24 cellular contexts compared by ENCODE assay signal in the genomic region with DNA sequence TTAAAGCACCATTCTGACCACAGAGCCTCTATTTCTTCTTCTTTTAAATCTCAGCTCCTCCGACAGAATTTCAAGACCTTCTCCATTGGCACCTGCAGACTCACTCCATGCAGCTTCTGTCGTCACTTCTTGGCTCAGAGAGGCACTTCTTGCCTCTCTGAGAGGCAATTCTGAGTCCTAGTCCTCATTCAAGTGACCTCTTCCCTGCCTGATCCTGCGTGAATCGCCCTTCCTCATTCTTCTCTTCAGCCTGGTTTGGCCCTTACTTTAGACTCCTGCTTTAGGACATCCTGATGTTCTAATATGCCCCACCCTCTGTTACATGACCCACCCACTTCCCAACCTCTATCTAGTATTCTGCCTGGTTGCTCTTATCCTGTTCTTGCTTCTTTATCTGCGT. TPM values are rescaled to one million over a fixed set of nuclear protein-coding genes. Genes with fewer than 3 reads are reported as not detected.
"Had no signal": no experiment of that assay in that cellular context is flagged by ENCODE, and none has a peak within 500 bp of the region (broad histone marks: within the 10 kb centered on the region; RNA-seq: fewer than 3 reads in every experiment).

No MANE protein-coding gene starts in this region.

- H3K36me3 ChIP-seq: ascending aorta had no signal

- H3K4me3 Mint-ChIP-seq: activated CD8-positive, alpha-beta T cell treated with anti-CD3 and anti-CD28 coated beads, Interleukin-2, amount 10 ng/mL, durations not matched to agents 7 days and 5 days; activated naive CD4-positive, alpha-beta T cell treated with anti-CD3 and anti-CD28 coated beads, Interleukin-2, amount 50 U/mL, for 24 hours; IgD-negative memory B cell had no signal

- H3K27ac ChIP-seq: ascending aorta, body of pancreas had no signal

- H3K9me3 ChIP-seq: ascending aorta, body of pancreas had no signal

- H3K4me1 ChIP-seq: ascending aorta, body of pancreas had no signal

- H3K9me3 Mint-ChIP-seq: activated naive CD4-positive, alpha-beta T cell treated with anti-CD3 and anti-CD28 coated beads, Interleukin-2, amount 50 U/mL, for 24 hours; IgD-negative memory B cell had no signal

- H3K27ac Mint-ChIP-seq: activated CD8-positive, alpha-beta T cell treated with anti-CD3 and anti-CD28 coated beads, Interleukin-2, amount 10 ng/mL, durations not matched to agents 7 days and 5 days; activated naive CD4-positive, alpha-beta T cell treated with anti-CD3 and anti-CD28 coated beads, Interleukin-2, amount 50 U/mL, for 24 hours; IgD-negative memory B cell had no signal

- H3K27me3 ChIP-seq: ascending aorta, body of pancreas had no signal

- H3K36me3 Mint-ChIP-seq: activated naive CD4-positive, alpha-beta T cell treated with anti-CD3 and anti-CD28 coated beads, Interleukin-2, amount 50 U/mL, for 24 hours; IgD-negative memory B cell had no signal

- DNase-seq: activated CD4-positive, alpha-beta T cell treated with anti-CD3 and anti-CD28 coated beads for 48 hours; activated CD4-positive, alpha-beta T cell treated with anti-CD3 and anti-CD28 coated beads, Interleukin-2, amount 50 U/mL, for 4 hours; activated CD4-positive, CD25-positive, alpha-beta regulatory T cell treated with anti-CD3 and anti-CD28 coated beads, Interleukin-2, amount 50 U/mL, for 72 hours; activated CD8-positive, alpha-beta memory T cell treated with anti-CD3 and anti-CD28 coated beads, Interleukin-2, amount 50 U/mL, for 48 hours; activated CD8-positive, alpha-beta T cell treated with anti-CD3 and anti-CD28 coated beads, Interleukin-2, amount 10 ng/mL, durations not matched to agents 7 days and 5 days; activated T-cell treated with anti-CD3 and anti-CD28 coated beads, Interleukin-2, amount 50 U/mL, for 1 hour; body of pancreas; central memory CD4-positive, alpha-beta T cell; KG1; NCI-H1048; NCI-H2029; NCI-H2107; NCI-H345; NCI-H510A; NCI-H526 treated with DMSO at 0.1 percent for 48 hours; NCI-H82; SIG-M5; T-helper 2 cell had no signal

- H3K4me3 ChIP-seq: ascending aorta, body of pancreas had no signal

- H3K4me1 Mint-ChIP-seq: activated naive CD4-positive, alpha-beta T cell treated with anti-CD3 and anti-CD28 coated beads, Interleukin-2, amount 50 U/mL, for 24 hours had no signal

- ATAC-seq: activated CD8-positive, alpha-beta T cell treated with anti-CD3 and anti-CD28 coated beads, Interleukin-2, amount 10 ng/mL, durations not matched to agents 7 days and 5 days; body of pancreas had no signal

RNA-seq across cellular contexts. Expression of gene CISTR, which starts 55.5 kb away (rescaled TPM):
- total RNA-seq: activated CD8-positive, alpha-beta T cell treated with anti-CD3 and anti-CD28 coated beads, Interleukin-2, amount 10 ng/mL, durations not matched to agents 7 days and 5 days; ascending aorta; body of pancreas; bronchial epithelial cell; LHCN-M2; M059J had no signal
